In genomic region chr2:224039080-224039769, GRCh38 we compare ENCODE assay signal across 8 cellular contexts. TPM values are rescaled to one million over a fixed set of nuclear protein-coding genes. Genes with fewer than 3 reads are reported as not detected.
A peak's percentile ranks its signal among the peaks of the same experiment; 100 is the strongest.
DNase-seq lines count a peak whose midpoint lies in the region; ATAC-seq and TF ChIP-seq lines count a peak whose summit lies in the region.

TSS of gene SERPINE2 (minus strand) at chr2:224039286. CDS start at chr2:224001900, 37,386 bp downstream.

- DNase-seq in NCI-H524 (lab: John Stamatoyannopoulos, UW) (peak; percentile 72 to 73), NCI-H524 treated with DMSO at 0.1 percent for 48 hours (lab: John Stamatoyannopoulos, UW) (no peak), NCI-H69 (lab: John Stamatoyannopoulos, UW) (peak; percentile 75), mucosa of descending colon (peak; percentile 59 to 67 (median 59))
- DNase-seq in activated CD8-positive, alpha-beta memory T cell treated with anti-CD3 and anti-CD28 coated beads, Interleukin-2, amount 50 U/mL, for 48 hours = peak; percentile 80
- DNase-seq in stimulated activated CD8-positive, alpha-beta memory T cell treated with anti-CD3 and anti-CD28 coated beads, Interleukin-7, amount 100 ng/mL, for 4 hours (ENCODE audit: low read depth in 2 of 2) = peak; percentile 14 to 60

- no peak for TF ChIP-seq CTCF in mucosa of descending colon (IDR thresholded peaks at IDR 0.05)

- no peaks in the 10 kb centered on the region for H3K9me3 ChIP-seq in esophagus (ENCODE audit: control insufficient read depth in 2 of 2, insufficient read depth in 1 of 2, low read depth in 1 of 2, low read length in 1 of 2)
- H3K9me3 ChIP-seq in mucosa of descending colon = no peaks in the 10 kb centered on the region

- H3K4me1 ChIP-seq in esophagus (ENCODE audit: control insufficient read depth in 2 of 2, insufficient read depth in 2 of 2, low read length in 1 of 2) = peaks cover 2 to 6% of the 10 kb centered on the region in 2 donors
- peaks cover 4% of the 10 kb centered on the region for H3K4me1 ChIP-seq in mucosa of descending colon (ENCODE audit: low read depth)

- WGBS in esophagus, 2 donors = 0% methylated on average over 28 to 91 of the region's 91 CpGs

- no peaks in the 10 kb centered on the region for H3K27me3 ChIP-seq in esophagus (ENCODE audit: control insufficient read depth in 1 of 2, insufficient read depth in 2 of 2, low read length in 2 of 2)

- H3K4me3 ChIP-seq in esophagus (ENCODE audit: low read depth in 1 of 2, low read length in 2 of 2) (peak within 1 kb of the TSS; percentile 65 to 69), mucosa of descending colon (peak within 1 kb of the TSS; percentile 19)

- peak; percentile 49 for ATAC-seq in HG02973 (IDR thresholded peaks at IDR 0.05; ENCODE audit: unreplicated experiment)
- peak; percentile 70 for ATAC-seq in mucosa of descending colon

- H3K36me3 ChIP-seq in esophagus (ENCODE audit: control insufficient read depth in 2 of 2, insufficient read depth in 2 of 2, low read length in 1 of 2) = no peaks in the 10 kb centered on the region
- H3K36me3 ChIP-seq in mucosa of descending colon (ENCODE audit: low read depth) = no peaks in the 10 kb centered on the region

- peak within 1 kb of the TSS; percentile 43 to 44 for H3K27ac ChIP-seq in esophagus (ENCODE audit: low read depth in 2 of 2, low read length in 1 of 2)

- intact Hi-C loops in mucosa of descending colon (cut with DNase I, micrococcal nuclease) = no loop called here

RNA-seq across cellular contexts. Expression of gene SERPINE2, which starts in this region (rescaled TPM):
- polyA plus RNA-seq in esophagus = 10 to 100 TPM; 16.6 to 19.6 TPM
- 10 to 100 TPM; 10.6 to 15.9 (median 12.4) TPM for total RNA-seq in mucosa of descending colon
